In genomic region chr1:114756009-114756892, GRCh38 we compare ENCODE assay signal across 8 cellular contexts. TPM values are rescaled to one million over a fixed set of nuclear protein-coding genes. Genes with fewer than 3 reads are reported as not detected.
A peak's percentile ranks its signal among the peaks of the same experiment; 100 is the strongest.
DNase-seq lines count a peak whose midpoint lies in the region; ATAC-seq, FAIRE-seq and TF ChIP-seq lines count a peak whose summit lies in the region.

No MANE protein-coding gene starts in this region.

- intact Hi-C loops in CD8-positive, alpha-beta T cell (cut with DNase I, micrococcal nuclease) = loop anchor here (2.0 to 10.0 kb wide), 7 partner anchors 85 to 1801 kb away; partner anchors contain the start of genes RSBN1 (in 2 of the 2), DENND2C (in 1 of the 2), LRIG2 (in 1 of the 2) and SLC16A1 (in 1 of the 2)

- no peaks in the 10 kb centered on the region for H3K27me3 Mint-ChIP-seq in CD8-positive, alpha-beta T cell (ENCODE audit: low read depth)
- H3K27me3 Mint-ChIP-seq in IgD-negative memory B cell (no peaks in the 10 kb centered on the region), chondrocyte (ENCODE audit: low read depth) (no peaks in the 10 kb centered on the region), naive B cell (no peaks in the 10 kb centered on the region)

- POLR2A ChIA-PET in CD8-positive, alpha-beta T cell (lab: Charles Lee) = interaction anchor here (0.7 to 3.8 kb wide), 5 partner anchors 11 to 342 kb away, joined by 3 to 23 read pairs (median 4); partner anchors contain the start of genes NRAS and SIKE1

- CTCF ChIA-PET in CD8-positive, alpha-beta T cell (lab: Charles Lee) = interaction anchor here (1.3 kb wide), 1 partner anchor 26 kb away, joined by 3 read pairs; no protein-coding TSS in a partner anchor

- no peak for TF ChIP-seq CTCF in CD8-positive, alpha-beta T cell (IDR thresholded peaks at IDR 0.05)
- no peak for TF ChIP-seq CTCF in GM20000 (IDR thresholded peaks at IDR 0.05; ENCODE audit: extremely low read depth, missing control alignments)
- TF ChIP-seq CTCF in chondrocyte (IDR thresholded peaks at IDR 0.05) = no peak

- H3K4me1 ChIP-seq in CD8-positive, alpha-beta T cell (ENCODE audit: insufficient read depth, low read length) = peaks cover 58% of the 10 kb centered on the region

- H3K4me3 Mint-ChIP-seq in CD8-positive, alpha-beta T cell = peak overlapping the region; percentile 100
- H3K4me3 Mint-ChIP-seq in IgD-negative memory B cell (peak overlapping the region; percentile 99 to 100 (median 100)), chondrocyte (ENCODE audit: unreplicated experiment) (peak overlapping the region; percentile 91), naive B cell (peak overlapping the region; percentile 97 to 100 (median 100))

- no peak for DNase-seq in CD8-positive, alpha-beta T cell
- peak; percentile 44 for DNase-seq in GM20000 (ENCODE audit: low spot score)
- DNase-seq in chondrocyte (ENCODE audit: low spot score) = no peak
- DNase-seq in naive B cell = no peak
- DNase-seq in hypothalamus (lab: John Stamatoyannopoulos, UW) = no peak
- no peak for DNase-seq in RCC 7860 (ENCODE audit: low spot score)

- H3K9me3 ChIP-seq in CD8-positive, alpha-beta T cell (ENCODE audit: low read length) = no peaks in the 10 kb centered on the region

- no peak for FAIRE-seq in RCC 7860 (lab: Jason Lieb, UNC)

- no peak for ATAC-seq in CD8-positive, alpha-beta T cell
- no peak for ATAC-seq in naive B cell (ENCODE audit: low read depth in 2 of 2)
- ATAC-seq in HG03097 (IDR thresholded peaks at IDR 0.05; ENCODE audit: low FRiP score, unreplicated experiment) = no peak

- peak overlapping the region; percentile 95 for H3K4me3 ChIP-seq in CD8-positive, alpha-beta T cell (ENCODE audit: low read depth, low read length)

- H3K9me3 Mint-ChIP-seq in CD8-positive, alpha-beta T cell = peaks cover 2% of the 10 kb centered on the region
- peaks cover 0 to 1% (median 0%) of the 10 kb centered on the region in 3 donors for H3K9me3 Mint-ChIP-seq in IgD-negative memory B cell
- peaks cover 3% of the 10 kb centered on the region for H3K9me3 Mint-ChIP-seq in chondrocyte (ENCODE audit: low read depth)
- peaks cover 0 to 5% (median 0%) of the 10 kb centered on the region in 7 donors for H3K9me3 Mint-ChIP-seq in naive B cell

- H3K4me1 Mint-ChIP-seq in CD8-positive, alpha-beta T cell (ENCODE audit: low read depth) = peaks cover 65% of the 10 kb centered on the region
- peaks cover 58 to 60% (median 59%) of the 10 kb centered on the region in 3 donors for H3K4me1 Mint-ChIP-seq in IgD-negative memory B cell
- H3K4me1 Mint-ChIP-seq in chondrocyte (ENCODE audit: low read depth) = peaks cover 63% of the 10 kb centered on the region
- H3K4me1 Mint-ChIP-seq in naive B cell = peaks cover 52 to 69% (median 62%) of the 10 kb centered on the region in 3 donors

- H3K36me3 Mint-ChIP-seq in CD8-positive, alpha-beta T cell = peaks cover 26% of the 10 kb centered on the region
- H3K36me3 Mint-ChIP-seq in IgD-negative memory B cell (peaks cover 3% of the 10 kb centered on the region), chondrocyte (ENCODE audit: low read depth) (peaks cover 4% of the 10 kb centered on the region), naive B cell (peaks cover 0 to 8% of the 10 kb centered on the region in 2 donors)

- H3K27me3 ChIP-seq in CD8-positive, alpha-beta T cell (ENCODE audit: insufficient read depth, low read length) = no peaks in the 10 kb centered on the region

- H3K27ac ChIP-seq in CD8-positive, alpha-beta T cell (ENCODE audit: low read depth, low read length) = peak overlapping the region; percentile 97

- H3K27ac Mint-ChIP-seq in CD8-positive, alpha-beta T cell = peak overlapping the region; percentile 100
- H3K27ac Mint-ChIP-seq in IgD-negative memory B cell (peak overlapping the region; percentile 59 to 100 (median 100)), chondrocyte (ENCODE audit: unreplicated experiment) (peak overlapping the region; percentile 100), naive B cell (peak overlapping the region in 5 of 6 donors; percentile 58 to 100 (median 99))

- H3K36me3 ChIP-seq in CD8-positive, alpha-beta T cell (ENCODE audit: insufficient read depth, low read length) = no peaks in the 10 kb centered on the region

RNA-seq across cellular contexts. Expression of gene CSDE1, which starts 1.5 kb away (rescaled TPM):
- 100 to 1,000 TPM; 732 to 774 TPM for total RNA-seq in CD8-positive, alpha-beta T cell
- 312 TPM for polyA plus RNA-seq in IgD-negative memory B cell
- 512 to 540 TPM (median 529 TPM) in 3 replicates for total RNA-seq in chondrocyte
- 100 to 1,000 TPM; 313 to 339 (median 320) TPM for polyA plus RNA-seq in naive B cell (ENCODE audit: low read depth in 6 of 6)

RNA-seq across cellular contexts. Expression of gene SIKE1, which starts 24.2 kb away (rescaled TPM):
- total RNA-seq in CD8-positive, alpha-beta T cell = 10 to 100 TPM; 64.4 to 66.6 TPM
- 33.9 TPM for polyA plus RNA-seq in IgD-negative memory B cell
- 55.0 to 60.0 TPM (median 56.2 TPM) in 3 replicates for total RNA-seq in chondrocyte
- polyA plus RNA-seq in naive B cell (ENCODE audit: low read depth in 6 of 6) = 10 to 100 TPM; 29.1 to 44.2 (median 36.3) TPM

RNA-seq across cellular contexts. Expression of gene NRAS, which starts 39.7 kb away (rescaled TPM):
- total RNA-seq in CD8-positive, alpha-beta T cell = 10 to 100 TPM; 46.0 to 46.4 TPM
- polyA plus RNA-seq in IgD-negative memory B cell (30.6 TPM), naive B cell (ENCODE audit: low read depth in 6 of 6) (10 to 100 TPM; 36.5 to 53.8 (median 46.8) TPM)
- total RNA-seq in chondrocyte = 33.9 to 37.4 TPM (median 36.0 TPM) in 3 replicates
